Comparison of ENCODE assay signal across 9 cellular contexts in the genomic region with DNA sequence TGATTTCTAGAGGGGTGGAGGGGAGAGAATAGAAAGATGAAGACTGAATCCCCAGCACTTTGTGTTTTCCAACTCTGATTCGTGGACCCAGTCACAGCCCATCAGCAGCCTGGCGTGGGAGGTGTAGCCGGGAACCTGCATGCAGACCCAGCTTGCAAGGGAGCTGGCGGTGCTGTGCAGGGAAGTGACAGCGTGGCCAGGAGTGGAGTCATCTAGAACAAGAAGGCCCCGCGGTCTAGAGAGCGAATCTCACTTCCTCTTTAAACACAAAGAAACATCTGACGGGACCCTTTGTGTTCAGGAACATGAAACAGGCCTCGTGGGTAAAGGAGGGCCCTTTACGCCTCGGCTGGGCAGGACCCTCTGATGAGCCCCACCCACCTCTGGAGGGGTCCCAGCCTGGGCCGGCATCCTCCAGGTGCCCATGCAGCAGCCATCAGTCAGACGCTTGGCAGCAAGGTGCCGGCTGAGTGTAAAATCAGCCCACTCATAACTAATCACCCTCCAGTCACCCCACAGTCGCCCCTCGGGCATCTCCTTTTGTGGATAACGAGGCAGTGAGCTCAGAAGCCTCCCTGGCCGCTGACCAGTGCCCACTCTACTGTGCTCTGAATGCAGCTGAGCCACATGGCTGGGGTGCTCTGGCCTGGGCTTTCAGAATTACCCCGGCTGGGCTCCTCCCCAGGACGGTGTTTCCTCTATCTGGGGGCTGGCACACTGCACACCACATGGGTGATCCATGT. TPM values are rescaled to one million over a fixed set of nuclear protein-coding genes. Genes with fewer than 3 reads are reported as not detected.
DNase-seq lines count a peak whose midpoint lies in the region; ATAC-seq lines count a peak whose summit lies in the region.
"Had no signal": no experiment of that assay in that cellular context is flagged by ENCODE, and none has a peak within 500 bp of the region (broad histone marks: within the 10 kb centered on the region; RNA-seq: fewer than 3 reads in every experiment).

No MANE protein-coding gene starts in this region.

- intact Hi-C loops in left colon (cut with DNase I, micrococcal nuclease) = no loop called here

- peak; percentile 69 for ATAC-seq in GM21447 (IDR thresholded peaks at IDR 0.05; ENCODE audit: unreplicated experiment)
- no peak for ATAC-seq in left colon

- DNase-seq in GDM1 (lab: John Stamatoyannopoulos, UW) = peak; percentile 71
- DNase-seq in KG1 (lab: John Stamatoyannopoulos, UW) = peak; percentile 37
- peak; percentile 71 for DNase-seq in activated T-cell treated with anti-CD3 and anti-CD28 coated beads for 48 hours (ENCODE audit: low read depth)
- peak; percentile 69 to 74 for DNase-seq in left colon
- DNase-seq in kidney glomerular epithelial cell (lab: John Stamatoyannopoulos, UW) = no peak
- DNase-seq in NCI-H1694 (lab: John Stamatoyannopoulos, UW) = no peak

- H3K27ac ChIP-seq in temporal lobe (ENCODE audit: low read depth, low read length) = peak overlapping the region; percentile 72
- H3K27ac ChIP-seq: cardiac muscle cell had no signal

RNA-seq across cellular contexts. Expression of gene SNAI3, which starts 4.4 kb away (rescaled TPM):
- total RNA-seq in left colon = under 1 TPM; 0.15 to 0.92 TPM
- total RNA-seq in temporal lobe = under 0.01 TPM

RNA-seq across cellular contexts. Expression of gene MVD, which starts 19.0 kb away (rescaled TPM):
- total RNA-seq in left colon (100 to 1,000 TPM in 1 of 2 donors, 10 to 100 TPM in 1; 74.3 to 191 TPM), temporal lobe (48.9 TPM)

RNA-seq across cellular contexts. Expression of gene RNF166, which starts 24.3 kb away (rescaled TPM):
- total RNA-seq in left colon (10 to 100 TPM; 11.4 to 12.0 TPM), temporal lobe (7.9 TPM)

RNA-seq across cellular contexts. Expression of gene CTU2, which starts 24.4 kb away (rescaled TPM):
- total RNA-seq in left colon = 10 to 100 TPM in 1 of 2 donors, 1 to 10 TPM in 1; 9.8 to 15.0 TPM
- total RNA-seq in temporal lobe = 7.1 TPM

RNA-seq across cellular contexts. Expression of gene CYBA, which starts 31.0 kb away (rescaled TPM):
- 100 to 1,000 TPM; 277 to 382 TPM for total RNA-seq in left colon
- 13.5 TPM for total RNA-seq in temporal lobe

Comparison
In these comparisons a context has a peak if more than half of its experiments do, and no peak if none do; other contexts are left out.
1. DNase-seq: peak in GDM1 (single experiment), KG1 (single experiment), activated T-cell treated with anti-CD3 and anti-CD28 coated beads for 48 hours (single experiment) and left colon (2 of 2); none in kidney glomerular epithelial cell (single experiment) and NCI-H1694 (single experiment).